1 cellular context compared by ENCODE assay signal in genomic region chr16:82209314-82209713, GRCh38. TPM values are rescaled to one million over a fixed set of nuclear protein-coding genes. Genes with fewer than 3 reads are reported as not detected.
DNase-seq lines count a peak whose midpoint lies in the region; ATAC-seq lines count a peak whose summit lies in the region.
"Not testable (repeated sequence)": the region's sequence is repeated elsewhere in the genome, so short reads cannot be mapped to it uniquely, and the experiment has no call there.

No MANE protein-coding gene starts in this region.

- intact Hi-C loops in Right ventricle myocardium inferior (cut with DNase I), result not testable (repeated sequence)

- not testable (repeated sequence) for ATAC-seq in Right ventricle myocardium inferior

- peak; percentile 53 for DNase-seq in Right ventricle myocardium inferior (ENCODE audit: missing footprints)

RNA-seq across cellular contexts. Expression of gene MPHOSPH6, which starts 39.3 kb away (rescaled TPM):
- total RNA-seq in Right ventricle myocardium inferior, result 9.6 TPM
